ENCODE assay signal across 13 cellular contexts in genomic region chr11:72832301-72833082, GRCh38. TPM values are rescaled to one million over a fixed set of nuclear protein-coding genes. Genes with fewer than 3 reads are reported as not detected.
DNase-seq lines count a peak whose midpoint lies in the region; ATAC-seq and TF ChIP-seq lines count a peak whose summit lies in the region.
"Had no signal": no experiment of that assay in that cellular context is flagged by ENCODE, and none has a peak within 500 bp of the region (broad histone marks: within the 10 kb centered on the region; RNA-seq: fewer than 3 reads in every experiment).

No MANE protein-coding gene starts in this region.

- intact Hi-C loops in right lobe of liver (cut with DNase I) = loop anchor here in 1 of 2 donors (5.0 to 10.0 kb wide), 2 partner anchors 345 to 412 kb away; no protein-coding TSS in a partner anchor

- no peak for DNase-seq in T-helper 1 cell
- DNase-seq in right lobe of liver = no peak
- no peak for DNase-seq in DMS53 (lab: John Stamatoyannopoulos, UW)
- no peak for DNase-seq in D341Med (ENCODE audit: low spot score)
- DNase-seq: DND-41; NCI-H1930; stimulated activated naive CD4-positive, alpha-beta T cell had no signal

- H3K4me3 ChIP-seq in right lobe of liver (no peak overlapping the region), stomach smooth muscle (ENCODE audit: low read length in 2 of 2) (no peak overlapping the region)

- TF ChIP-seq CTCF in right lobe of liver (IDR thresholded peaks at IDR 0.05) = no peak

- no peak for ATAC-seq in activated T-helper 17 cell treated with anti-CD3 and anti-CD28 coated beads, Interleukin-2, amount 50 U/mL, for 72 hours (replicated peaks)
- ATAC-seq in right lobe of liver (no peak), GM19467 (IDR thresholded peaks at IDR 0.05; ENCODE audit: unreplicated experiment) (no peak)

- no peak overlapping the region for H3K4me3 Mint-ChIP-seq in T-helper 1 cell treated with Interleukin-12 subunit alpha and Interleukin-12 subunit beta and Interleukin-4 antibody, amounts not matched to agents 30 μg/mL and 1 μg/mL, for 36 hours
- H3K4me3 Mint-ChIP-seq in activated T-helper 17 cell treated with anti-CD3 and anti-CD28 coated beads, Interleukin-2, amount 50 U/mL, for 72 hours = no peak overlapping the region
- H3K4me3 Mint-ChIP-seq: activated T-helper 1 cell treated with anti-CD3 and anti-CD28 coated beads, Interleukin-12 subunit alpha, Interleukin-12 subunit beta, Interleukin-2, Interleukin-4 antibody, amounts not matched to agents 30 ng/mL and 10 ng/mL and 1 ng/mL, durations not matched to agents 14 hours and 24 hours and 36 hours had no signal

- H3K27me3 Mint-ChIP-seq in T-helper 1 cell treated with Interleukin-12 subunit alpha and Interleukin-12 subunit beta and Interleukin-4 antibody, amounts not matched to agents 30 μg/mL and 1 μg/mL, for 36 hours (ENCODE audit: low read depth) = no peaks in the 10 kb centered on the region
- no peaks in the 10 kb centered on the region for H3K27me3 Mint-ChIP-seq in activated T-helper 17 cell treated with anti-CD3 and anti-CD28 coated beads, Interleukin-2, amount 50 U/mL, for 72 hours

- 69% methylated on average over 3 of the region's 9 CpGs for WGBS in right lobe of liver (ENCODE audit: insufficient coverage, low coverage, low lambda C conversion rate, missing lambda C conversion rate)

- TF ChIP-seq POLR2A in right lobe of liver (IDR thresholded peaks at IDR 0.05) = no peak

- H3K36me3 Mint-ChIP-seq in T-helper 1 cell treated with Interleukin-12 subunit alpha and Interleukin-12 subunit beta and Interleukin-4 antibody, amounts not matched to agents 30 μg/mL and 1 μg/mL, for 36 hours (ENCODE audit: low read depth) = peaks cover 39% of the 10 kb centered on the region
- peaks cover 49% of the 10 kb centered on the region for H3K36me3 Mint-ChIP-seq in activated T-helper 17 cell treated with anti-CD3 and anti-CD28 coated beads, Interleukin-2, amount 50 U/mL, for 72 hours (ENCODE audit: low read depth)

- H3K36me3 ChIP-seq in right lobe of liver (peaks cover 0 to 5% (median 2%) of the 10 kb centered on the region in 4 donors), stomach smooth muscle (ENCODE audit: control insufficient read depth in 2 of 2, insufficient read depth in 2 of 2, low read length in 2 of 2) (peaks cover 3 to 10% of the 10 kb centered on the region in 2 donors)

- H3K9me3 Mint-ChIP-seq in T-helper 1 cell treated with Interleukin-12 subunit alpha and Interleukin-12 subunit beta and Interleukin-4 antibody, amounts not matched to agents 30 μg/mL and 1 μg/mL, for 36 hours = no peaks in the 10 kb centered on the region
- no peaks in the 10 kb centered on the region for H3K9me3 Mint-ChIP-seq in activated T-helper 17 cell treated with anti-CD3 and anti-CD28 coated beads, Interleukin-2, amount 50 U/mL, for 72 hours
- H3K9me3 Mint-ChIP-seq: activated T-helper 1 cell treated with anti-CD3 and anti-CD28 coated beads, Interleukin-12 subunit alpha, Interleukin-12 subunit beta, Interleukin-2, Interleukin-4 antibody, amounts not matched to agents 30 ng/mL and 10 ng/mL and 1 ng/mL, durations not matched to agents 14 hours and 24 hours and 36 hours had no signal

- peak overlapping the region; percentile 29 for H3K27ac Mint-ChIP-seq in T-helper 1 cell treated with Interleukin-12 subunit alpha and Interleukin-12 subunit beta and Interleukin-4 antibody, amounts not matched to agents 30 μg/mL and 1 μg/mL, for 36 hours
- H3K27ac Mint-ChIP-seq in activated T-helper 17 cell treated with anti-CD3 and anti-CD28 coated beads, Interleukin-2, amount 50 U/mL, for 72 hours = peak overlapping the region; percentile 67

- H3K9ac ChIP-seq in stomach smooth muscle (ENCODE audit: low read length in 2 of 2) = no peak overlapping the region

- H3K4me1 ChIP-seq in right lobe of liver (peaks cover 0 to 18% (median 7%) of the 10 kb centered on the region in 4 donors), stomach smooth muscle (ENCODE audit: control insufficient read depth, insufficient read depth, low read length) (peaks cover 31% of the 10 kb centered on the region)

- no peaks in the 10 kb centered on the region for H3K9me3 ChIP-seq in right lobe of liver
- no peaks in the 10 kb centered on the region for H3K9me3 ChIP-seq in stomach smooth muscle (ENCODE audit: control insufficient read depth in 2 of 2, low read length in 2 of 2)

- H3K4me1 Mint-ChIP-seq in T-helper 1 cell treated with Interleukin-12 subunit alpha and Interleukin-12 subunit beta and Interleukin-4 antibody, amounts not matched to agents 30 μg/mL and 1 μg/mL, for 36 hours (ENCODE audit: low read depth) = peaks cover 30% of the 10 kb centered on the region
- H3K4me1 Mint-ChIP-seq in activated T-helper 17 cell treated with anti-CD3 and anti-CD28 coated beads, Interleukin-2, amount 50 U/mL, for 72 hours = peaks cover 28% of the 10 kb centered on the region

- H3K27me3 ChIP-seq in right lobe of liver = no peaks in the 10 kb centered on the region
- H3K27me3 ChIP-seq in stomach smooth muscle (ENCODE audit: control insufficient read depth in 1 of 2, insufficient read depth in 2 of 2, low read length in 2 of 2) = no peaks in the 10 kb centered on the region

- H3K27ac ChIP-seq in right lobe of liver = peak overlapping the region; percentile 13 to 26 (median 24)
- peak overlapping the region; percentile 41 for H3K27ac ChIP-seq in stomach smooth muscle (ENCODE audit: low read length)
- H3K27ac ChIP-seq: 22Rv1 had no signal

RNA-seq across cellular contexts. Expression of gene ATG16L2, which starts 18.3 kb away (rescaled TPM):
- 100 to 1,000 TPM in 1 of 2 donors, 10 to 100 TPM in 1; 85.3 to 127 TPM for total RNA-seq in activated T-helper 17 cell treated with anti-CD3 and anti-CD28 coated beads, Interleukin-2, amount 50 U/mL, for 72 hours
- 10 to 100 TPM in 5 of 6 experiments, 1 to 10 TPM in 1; 8.6 to 23.8 (median 15.4) TPM for total RNA-seq in right lobe of liver

RNA-seq across cellular contexts. Expression of gene STARD10, which starts 38.6 kb away (rescaled TPM):
- total RNA-seq in activated T-helper 17 cell treated with anti-CD3 and anti-CD28 coated beads, Interleukin-2, amount 50 U/mL, for 72 hours = 10 to 100 TPM in 1 of 2 donors, 1 to 10 TPM in 1; 7.7 to 16.4 TPM
- total RNA-seq in right lobe of liver = 100 to 1,000 TPM; 282 to 525 (median 330) TPM

Comparison
In these comparisons a context has a peak if more than half of its experiments do, and no peak if none do; other contexts are left out.
1. RNA of gene STARD10, which starts 38.6 kb away (total RNA-seq): 282 to 525 TPM in right lobe of liver; 7.7 to 16.4 TPM in activated T-helper 17 cell treated with anti-CD3 and anti-CD28 coated beads, Interleukin-2, amount 50 U/mL, for 72 hours; every median in the first group is over 10 times any median in the second.